ENCODE assay signal across 24 cellular contexts in the genomic region with DNA sequence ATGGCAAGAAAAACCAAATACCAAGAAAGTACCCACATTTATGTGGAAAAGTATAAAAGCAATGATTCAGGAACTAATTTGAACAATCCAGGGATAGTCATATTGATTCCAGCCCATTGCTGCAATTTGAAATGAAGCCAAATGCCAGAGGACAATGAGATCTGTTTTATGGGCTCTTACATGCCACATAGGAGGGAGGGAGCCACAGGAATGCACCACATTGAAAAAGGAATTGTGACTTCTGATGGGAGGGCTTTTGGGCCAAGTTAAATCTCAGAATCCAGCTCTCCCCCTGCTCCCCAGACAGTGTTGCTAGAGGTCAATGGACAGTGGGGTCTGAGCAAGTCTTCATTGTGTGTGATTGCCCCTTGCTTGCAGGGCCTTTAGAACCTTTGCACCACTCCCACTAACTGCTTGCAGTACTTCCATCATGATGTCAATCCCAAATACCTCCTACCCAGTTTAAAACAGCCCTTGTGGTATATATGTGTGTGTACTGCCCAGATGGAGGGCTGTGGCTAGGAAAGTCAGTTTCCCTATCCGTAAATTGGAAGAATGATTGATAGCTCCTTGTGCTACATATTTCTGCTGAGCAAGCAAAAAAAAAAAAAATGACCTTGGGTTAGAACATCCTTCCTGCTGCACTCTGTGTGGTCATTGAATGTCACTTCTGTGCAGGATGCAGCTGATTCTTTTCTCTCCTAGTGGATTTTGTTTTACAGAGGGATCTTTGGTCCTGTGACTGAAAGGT.
DNase-seq lines count a peak whose midpoint lies in the region; ATAC-seq and TF ChIP-seq lines count a peak whose summit lies in the region.
"Had no signal": no experiment of that assay in that cellular context is flagged by ENCODE, and none has a peak within 500 bp of the region (broad histone marks: within the 10 kb centered on the region; RNA-seq: fewer than 3 reads in every experiment).

No MANE protein-coding gene starts in this region.

- no peak for ATAC-seq in activated naive CD4-positive, alpha-beta T cell treated with anti-CD3 and anti-CD28 coated beads, Interleukin-2, amount 50 U/mL, for 72 hours
- ATAC-seq in RWPE2 (ENCODE audit: low read depth) (0 out of 3 replicates have a peak, but pooled peaks have one; percentile 40), HG02588 (IDR thresholded peaks at IDR 0.05; ENCODE audit: unreplicated experiment) (no peak), HG03095 (IDR thresholded peaks at IDR 0.05; ENCODE audit: unreplicated experiment) (no peak)

- H3K27me3 Mint-ChIP-seq in activated naive CD4-positive, alpha-beta T cell treated with anti-CD3 and anti-CD28 coated beads, Interleukin-2, amount 10 ng/mL, durations not matched to agents 7 days and 5 days: no peaks in the 10 kb centered on the region
- peaks cover 4% of the 10 kb centered on the region for H3K27me3 Mint-ChIP-seq in endothelial cell (ENCODE audit: unreplicated experiment)
- peaks cover 15% of the 10 kb centered on the region for H3K27me3 Mint-ChIP-seq in nephron (ENCODE audit: low read depth)

- CTCF ChIA-PET in activated naive CD4-positive, alpha-beta T cell treated with anti-CD3 and anti-CD28 coated beads, Interleukin-2, amount 10 ng/mL, durations not matched to agents 7 days and 5 days (lab: Charles Lee): no interaction called here

- no peak overlapping the region for H3K4me3 ChIP-seq in RWPE2 (ENCODE audit: severe bottlenecking)
- H3K4me3 ChIP-seq: SJSA1 had no signal

- H3K4me1 Mint-ChIP-seq in activated naive CD4-positive, alpha-beta T cell treated with anti-CD3 and anti-CD28 coated beads, Interleukin-2, amount 10 ng/mL, durations not matched to agents 7 days and 5 days: no peaks in the 10 kb centered on the region
- H3K4me1 Mint-ChIP-seq in endothelial cell (ENCODE audit: unreplicated experiment): peaks cover 4% of the 10 kb centered on the region
- H3K4me1 Mint-ChIP-seq in nephron: peaks cover 40% of the 10 kb centered on the region

- H3K27me3 ChIP-seq in RWPE2 (ENCODE audit: insufficient read depth, poor library complexity, severe bottlenecking): peaks cover 5% of the 10 kb centered on the region
- H3K27me3 ChIP-seq: SJSA1 had no signal

- H3K27ac Mint-ChIP-seq in activated naive CD4-positive, alpha-beta T cell treated with anti-CD3 and anti-CD28 coated beads, Interleukin-2, amount 10 ng/mL, durations not matched to agents 7 days and 5 days: peak overlapping the region; percentile 64
- H3K27ac Mint-ChIP-seq in activated naive CD4-positive, alpha-beta T cell treated with anti-CD3 and anti-CD28 coated beads, Interleukin-2, amount 50 U/mL, for 72 hours: no peak overlapping the region
- peak overlapping the region; percentile 44 for H3K27ac Mint-ChIP-seq in endothelial cell (ENCODE audit: unreplicated experiment)
- peak overlapping the region in 2 of 3 experiments; percentile 61 to 62 for H3K27ac Mint-ChIP-seq in nephron

- no peaks in the 10 kb centered on the region for H3K36me3 Mint-ChIP-seq in activated naive CD4-positive, alpha-beta T cell treated with anti-CD3 and anti-CD28 coated beads, Interleukin-2, amount 10 ng/mL, durations not matched to agents 7 days and 5 days
- peaks cover 0 to 8% of the 10 kb centered on the region in 2 donors for H3K36me3 Mint-ChIP-seq in activated naive CD4-positive, alpha-beta T cell treated with anti-CD3 and anti-CD28 coated beads, Interleukin-2, amount 50 U/mL, for 72 hours
- no peaks in the 10 kb centered on the region for H3K36me3 Mint-ChIP-seq in endothelial cell (ENCODE audit: low read depth, unreplicated experiment)
- H3K36me3 Mint-ChIP-seq in nephron (ENCODE audit: low read depth): peaks cover 4% of the 10 kb centered on the region

- peaks cover 2% of the 10 kb centered on the region for H3K9me3 Mint-ChIP-seq in activated naive CD4-positive, alpha-beta T cell treated with anti-CD3 and anti-CD28 coated beads, Interleukin-2, amount 10 ng/mL, durations not matched to agents 7 days and 5 days
- H3K9me3 Mint-ChIP-seq in activated naive CD4-positive, alpha-beta T cell treated with anti-CD3 and anti-CD28 coated beads, Interleukin-2, amount 50 U/mL, for 72 hours: peaks cover 2 to 8% of the 10 kb centered on the region in 2 donors
- H3K9me3 Mint-ChIP-seq in endothelial cell (ENCODE audit: unreplicated experiment) (no peaks in the 10 kb centered on the region), nephron (peaks cover 9% of the 10 kb centered on the region)

- no peaks in the 10 kb centered on the region for H3K4me1 ChIP-seq in RWPE2 (ENCODE audit: insufficient read depth, poor library complexity, severe bottlenecking)
- H3K4me1 ChIP-seq: SJSA1 had no signal

- TF ChIP-seq CTCF in RWPE2 (IDR thresholded peaks at IDR 0.05; ENCODE audit: poor library complexity, severe bottlenecking): no peak
- TF ChIP-seq CTCF in endothelial cell (IDR thresholded peaks at IDR 0.05; ENCODE audit: unreplicated experiment): no peak
- TF ChIP-seq CTCF in nephron (IDR thresholded peaks at IDR 0.05; ENCODE audit: unreplicated experiment in 3 of 3): no peak

- no peak overlapping the region for H3K27ac ChIP-seq in RWPE2 (ENCODE audit: poor library complexity, severe bottlenecking)
- H3K27ac ChIP-seq: 22Rv1, HL-60, SJSA1 had no signal

- no peaks in the 10 kb centered on the region for H3K36me3 ChIP-seq in RWPE2 (ENCODE audit: low read depth)
- H3K36me3 ChIP-seq: SJSA1 had no signal

- no peak overlapping the region for H3K4me3 Mint-ChIP-seq in activated naive CD4-positive, alpha-beta T cell treated with anti-CD3 and anti-CD28 coated beads, Interleukin-2, amount 10 ng/mL, durations not matched to agents 7 days and 5 days
- no peak overlapping the region for H3K4me3 Mint-ChIP-seq in endothelial cell (ENCODE audit: unreplicated experiment)
- H3K4me3 Mint-ChIP-seq in nephron: no peak overlapping the region

- H3K9me3 ChIP-seq in RWPE2 (ENCODE audit: severe bottlenecking): no peaks in the 10 kb centered on the region
- H3K9me3 ChIP-seq: SJSA1 had no signal

- DNase-seq in activated naive CD4-positive, alpha-beta T cell treated with anti-CD3 and anti-CD28 coated beads, Interleukin-2, amount 10 ng/mL, durations not matched to agents 7 days and 5 days: no peak
- no peak for DNase-seq in activated naive CD4-positive, alpha-beta T cell treated with anti-CD3 and anti-CD28 coated beads, Interleukin-2, amount 50 U/mL, for 72 hours (ENCODE audit: low spot score in 2 of 2)
- no peak for DNase-seq in RWPE2 (ENCODE audit: low spot score)
- DNase-seq in endothelial cell (ENCODE audit: low spot score): no peak
- DNase-seq in AML-193 (lab: John Stamatoyannopoulos, UW): no peak
- DNase-seq: ACHN, DMS53, H7, Kasumi-1, MV-4-11, NCI-H1105, NCI-H1436 treated with DMSO at 0.1 percent for 48 hours, NCI-H187 treated with DMSO at 0.1 percent for 48 hours, NCI-H2171 treated with DMSO at 0.1 percent for 48 hours, NCI-H345, NCI-H510A treated with DMSO at 0.1 percent for 48 hours, NCI-H748 treated with DMSO at 0.1 percent for 48 hours, Right ventricle myocardium superior had no signal

Comparison
In these comparisons a context has a peak if more than half of its experiments do, and no peak if none do; other contexts are left out.
1. H3K27ac Mint-ChIP-seq: peak in activated naive CD4-positive, alpha-beta T cell treated with anti-CD3 and anti-CD28 coated beads, Interleukin-2, amount 10 ng/mL, durations not matched to agents 7 days and 5 days (single experiment), endothelial cell (single experiment) and nephron (2 of 3); none in activated naive CD4-positive, alpha-beta T cell treated with anti-CD3 and anti-CD28 coated beads, Interleukin-2, amount 50 U/mL, for 72 hours (0 of 2).